ENCODE assay signal across 1 cellular context in genomic region chr7:135980665-135981180, GRCh38.
TF ChIP-seq lines count a peak whose summit lies in the region.

No MANE protein-coding gene starts in this region.

TF ChIP-seq in GM12878, 131 proteins besides CTCF, POLR2A, EP300 and RAD21 (continued from another document):
- TF ChIP-seq PKNOX1 (IDR thresholded peaks at IDR 0.05): peak; percentile 97
- TF ChIP-seq, protein P1, sequence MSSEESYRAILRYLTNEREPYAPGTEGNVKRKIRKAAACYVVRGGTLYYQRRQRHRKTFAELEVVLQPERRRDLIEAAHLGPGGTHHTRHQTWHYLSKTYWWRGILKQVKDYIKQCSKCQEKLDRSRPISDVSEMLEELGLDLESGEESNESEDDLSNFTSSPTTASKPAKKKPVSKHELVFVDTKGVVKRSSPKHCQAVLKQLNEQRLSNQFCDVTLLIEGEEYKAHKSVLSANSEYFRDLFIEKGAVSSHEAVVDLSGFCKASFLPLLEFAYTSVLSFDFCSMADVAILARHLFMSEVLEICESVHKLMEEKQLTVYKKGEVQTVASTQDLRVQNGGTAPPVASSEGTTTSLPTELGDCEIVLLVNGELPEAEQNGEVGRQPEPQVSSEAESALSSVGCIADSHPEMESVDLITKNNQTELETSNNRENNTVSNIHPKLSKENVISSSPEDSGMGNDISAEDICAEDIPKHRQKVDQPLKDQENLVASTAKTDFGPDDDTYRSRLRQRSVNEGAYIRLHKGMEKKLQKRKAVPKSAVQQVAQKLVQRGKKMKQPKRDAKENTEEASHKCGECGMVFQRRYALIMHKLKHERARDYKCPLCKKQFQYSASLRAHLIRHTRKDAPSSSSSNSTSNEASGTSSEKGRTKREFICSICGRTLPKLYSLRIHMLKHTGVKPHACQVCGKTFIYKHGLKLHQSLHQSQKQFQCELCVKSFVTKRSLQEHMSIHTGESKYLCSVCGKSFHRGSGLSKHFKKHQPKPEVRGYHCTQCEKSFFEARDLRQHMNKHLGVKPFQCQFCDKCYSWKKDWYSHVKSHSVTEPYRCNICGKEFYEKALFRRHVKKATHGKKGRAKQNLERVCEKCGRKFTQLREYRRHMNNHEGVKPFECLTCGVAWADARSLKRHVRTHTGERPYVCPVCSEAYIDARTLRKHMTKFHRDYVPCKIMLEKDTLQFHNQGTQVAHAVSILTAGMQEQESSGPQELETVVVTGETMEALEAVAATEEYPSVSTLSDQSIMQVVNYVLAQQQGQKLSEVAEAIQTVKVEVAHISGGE (CRISPR knock-in tag; IDR thresholded peaks at IDR 0.05): no peak
TF ChIP-seq in GM12878: peak in this region for 18.
